Comparison of ENCODE assay signal across 20 cellular contexts in genomic region chr11:78790784-78791183, GRCh38.
DNase-seq lines count a peak whose midpoint lies in the region; ATAC-seq and TF ChIP-seq lines count a peak whose summit lies in the region.
"Had no signal": no experiment of that assay in that cellular context is flagged by ENCODE, and none has a peak within 500 bp of the region (broad histone marks: within the 10 kb centered on the region; RNA-seq: fewer than 3 reads in every experiment).

No MANE protein-coding gene starts in this region.

- peak overlapping the region in 1 of 2 experiments; percentile 72 for H2BK12ac ChIP-seq in mesenchymal stem cell (ENCODE audit: low read length in 2 of 2)

- no peaks in the 10 kb centered on the region for H3K36me3 Mint-ChIP-seq in activated naive CD4-positive, alpha-beta T cell treated with anti-CD3 and anti-CD28 coated beads, Interleukin-2, amount 50 U/mL, for 72 hours

- TF ChIP-seq CTCF in stomach (IDR thresholded peaks at IDR 0.05) (no peak), mucosa of descending colon (IDR thresholded peaks at IDR 0.05) (no peak)

- no peak overlapping the region for H3K27ac Mint-ChIP-seq in activated naive CD4-positive, alpha-beta T cell treated with anti-CD3 and anti-CD28 coated beads, Interleukin-2, amount 50 U/mL, for 72 hours
- H3K27ac Mint-ChIP-seq: B cell had no signal

- H3K9me3 ChIP-seq in mesenchymal stem cell (ENCODE audit: control insufficient read depth, low read length), result no peaks in the 10 kb centered on the region
- H3K9me3 ChIP-seq in stomach, result no peaks in the 10 kb centered on the region
- no peaks in the 10 kb centered on the region for H3K9me3 ChIP-seq in mucosa of descending colon
- H3K9me3 ChIP-seq: HAP-1, Peyer's patch had no signal

- no peak overlapping the region for H3K4me2 ChIP-seq in mesenchymal stem cell (ENCODE audit: low read length, poor library complexity, severe bottlenecking)

- H3K27ac ChIP-seq in angular gyrus (ENCODE audit: low read depth, low read length), result peak overlapping the region; percentile 29
- H3K27ac ChIP-seq in mesenchymal stem cell (ENCODE audit: low read length, poor library complexity, severe bottlenecking), result no peak overlapping the region
- no peak overlapping the region for H3K27ac ChIP-seq in stomach
- H3K27ac ChIP-seq: 22Rv1, GM23248, Peyer's patch had no signal

- H3K27me3 ChIP-seq in mesenchymal stem cell (ENCODE audit: control insufficient read depth in 1 of 2, insufficient read depth in 1 of 2, low read length in 2 of 2) (no peaks in the 10 kb centered on the region), stomach (no peaks in the 10 kb centered on the region)
- H3K27me3 ChIP-seq: Peyer's patch had no signal

- H2AK5ac ChIP-seq in mesenchymal stem cell (ENCODE audit: low read length, severe bottlenecking), result no peak overlapping the region

- H3K23ac ChIP-seq in mesenchymal stem cell (ENCODE audit: low read length in 2 of 2), result no peak overlapping the region

- H3K4me3 ChIP-seq in mesenchymal stem cell (ENCODE audit: insufficient read depth in 1 of 2, low read depth in 1 of 2, low read length in 2 of 2), result no peak overlapping the region
- H3K4me3 ChIP-seq in stomach, result no peak overlapping the region
- no peak overlapping the region for H3K4me3 ChIP-seq in mucosa of descending colon
- H3K4me3 ChIP-seq: GM23248, HAP-1, Peyer's patch had no signal

- H3K4ac ChIP-seq in mesenchymal stem cell (ENCODE audit: low read depth in 1 of 2, low read length in 2 of 2), result peak overlapping the region in 1 of 2 experiments; percentile 35

- H4K91ac ChIP-seq in mesenchymal stem cell (ENCODE audit: low read length), result no peak overlapping the region

- H3K18ac ChIP-seq in mesenchymal stem cell (ENCODE audit: low read depth in 1 of 2, low read length in 2 of 2), result peak overlapping the region; percentile 29 to 35

- H3K36me3 ChIP-seq in mesenchymal stem cell (ENCODE audit: control insufficient read depth in 1 of 2, insufficient read depth in 2 of 2, low read depth in 1 of 2, low read length in 2 of 2), result peaks cover 4 to 14% of the 10 kb centered on the region in 2 experiments
- H3K36me3 ChIP-seq in stomach, result no peaks in the 10 kb centered on the region
- H3K36me3 ChIP-seq in mucosa of descending colon (ENCODE audit: low read depth), result no peaks in the 10 kb centered on the region
- H3K36me3 ChIP-seq: HAP-1, Peyer's patch had no signal

- intact Hi-C loops in stomach (cut with DNase I; ENCODE audit: low total_unique reads), result no loop called here
- intact Hi-C loops in mucosa of descending colon (cut with DNase I, micrococcal nuclease), result no loop called here

- no peak for ATAC-seq in mucosa of descending colon
- no peak for ATAC-seq in activated naive CD4-positive, alpha-beta T cell treated with anti-CD3 and anti-CD28 coated beads, Interleukin-2, amount 50 U/mL, for 72 hours

- H2BK15ac ChIP-seq in mesenchymal stem cell (ENCODE audit: low read depth, poor library complexity, severe bottlenecking), result peak overlapping the region; percentile 12

- no peaks in the 10 kb centered on the region for H3K79me1 ChIP-seq in mesenchymal stem cell (replicated peaks; ENCODE audit: low read length, poor library complexity, severe bottlenecking)

- TF ChIP-seq EP300 in stomach (IDR thresholded peaks at IDR 0.05), result no peak

- H3K14ac ChIP-seq in mesenchymal stem cell (ENCODE audit: low read length in 2 of 2), result no peak overlapping the region

- H4K8ac ChIP-seq in mesenchymal stem cell (ENCODE audit: low read length), result peak overlapping the region; percentile 67

- H2BK5ac ChIP-seq in mesenchymal stem cell (ENCODE audit: low read depth, low read length, poor library complexity, severe bottlenecking), result no peak overlapping the region

- H3K4me1 ChIP-seq in mesenchymal stem cell (ENCODE audit: control insufficient read depth, insufficient read depth, low read depth, low read length), result peaks cover 8% of the 10 kb centered on the region
- H3K4me1 ChIP-seq in stomach, result no peaks in the 10 kb centered on the region
- peaks cover 10% of the 10 kb centered on the region for H3K4me1 ChIP-seq in mucosa of descending colon (ENCODE audit: low read depth)
- H3K4me1 ChIP-seq: HAP-1, Peyer's patch had no signal

- no peaks in the 10 kb centered on the region for H3K9me3 Mint-ChIP-seq in activated naive CD4-positive, alpha-beta T cell treated with anti-CD3 and anti-CD28 coated beads, Interleukin-2, amount 50 U/mL, for 72 hours

- H2AFZ ChIP-seq in mesenchymal stem cell (ENCODE audit: low read depth, low read length), result no peak overlapping the region
- H2AFZ ChIP-seq: GM23248 had no signal

- H3K9ac ChIP-seq in mesenchymal stem cell (ENCODE audit: low read length), result no peak overlapping the region
- H3K9ac ChIP-seq: GM23248 had no signal

- no peak for TF ChIP-seq POLR2A in stomach (IDR thresholded peaks at IDR 0.05)

- peak; percentile 38 for DNase-seq in DMS53 (lab: John Stamatoyannopoulos, UW)
- no peak for DNase-seq in DMS53 treated with DMSO at 0.1 percent for 48 hours (lab: John Stamatoyannopoulos, UW; ENCODE audit: unreplicated experiment)
- peak; percentile 67 for DNase-seq in DMS79 treated with DMSO at 0.1 percent for 48 hours (lab: John Stamatoyannopoulos, UW)
- no peak for DNase-seq in mesenchymal stem cell
- no peak for DNase-seq in stomach
- DNase-seq in mucosa of descending colon, result no peak
- DNase-seq in activated naive CD4-positive, alpha-beta T cell treated with anti-CD3 and anti-CD28 coated beads, Interleukin-2, amount 50 U/mL, for 72 hours (ENCODE audit: low spot score in 2 of 2), result no peak
- DNase-seq: DMS 273 treated with DMSO at 0.1 percent for 48 hours, EL, GM23248, MM.1S, NCI-H1105, NCI-H2107, NCI-H345, NCI-H526 treated with DMSO at 0.1 percent for 48 hours, Peyer's patch had no signal

- H2BK120ac ChIP-seq in mesenchymal stem cell (ENCODE audit: low read depth, low read length), result no peak overlapping the region

Comparison
In these comparisons a context has a peak if more than half of its experiments do, and no peak if none do; other contexts are left out.
1. DNase-seq: peak in DMS53 (single experiment) and DMS79 treated with DMSO at 0.1 percent for 48 hours (single experiment); none in DMS53 treated with DMSO at 0.1 percent for 48 hours (single experiment), mesenchymal stem cell (single experiment), stomach (single experiment), mucosa of descending colon (0 of 3) and activated naive CD4-positive, alpha-beta T cell treated with anti-CD3 and anti-CD28 coated beads, Interleukin-2, amount 50 U/mL, for 72 hours (0 of 2).